ENCODE assay signal across 31 cellular contexts in genomic region chr18:48249841-48250240, GRCh38.
"Had no signal": no experiment of that assay in that cellular context is flagged by ENCODE, and none has a peak within 500 bp of the region (broad histone marks: within the 10 kb centered on the region; RNA-seq: fewer than 3 reads in every experiment).

No MANE protein-coding gene starts in this region.

- DNase-seq: activated B cell treated with CpG ODN at 0.5 μM for 24 hours; activated CD4-positive, alpha-beta memory T cell treated with anti-CD3 and anti-CD28 coated beads, Interleukin-2, amount 10 ng/mL, durations not matched to agents 7 days and 5 days; activated CD4-positive, alpha-beta T cell treated with anti-CD3 and anti-CD28 coated beads for 4 hours; activated CD4-positive, alpha-beta T cell treated with anti-CD3 and anti-CD28 coated beads, Interleukin-2, amount 10 ng/mL, durations not matched to agents 7 days and 5 days; activated CD4-positive, alpha-beta T cell treated with anti-CD3 and anti-CD28 coated beads, Interleukin-2, amount 50 U/mL, for 48 hours; activated CD4-positive, CD25-positive, alpha-beta regulatory T cell treated with anti-CD3 and anti-CD28 coated beads, Interleukin-2, amount 50 U/mL, for 72 hours; activated CD8-positive, alpha-beta memory T cell treated with anti-CD3 and anti-CD28 coated beads for 24 hours; activated CD8-positive, alpha-beta memory T cell treated with anti-CD3 and anti-CD28 coated beads, Interleukin-2, amount 10 ng/mL, durations not matched to agents 7 days and 5 days; activated CD8-positive, alpha-beta memory T cell treated with anti-CD3 and anti-CD28 coated beads, Interleukin-2, amount 50 U/mL, for 48 hours; activated CD8-positive, alpha-beta T cell treated with anti-CD3 and anti-CD28 coated beads, Interleukin-2, amount 10 ng/mL, durations not matched to agents 7 days and 5 days; activated effector memory CD4-positive, alpha-beta T cell treated with Interleukin-2 at 50 U/mL for 16 hours; activated gamma-delta T cell; activated naive CD4-positive, alpha-beta T cell treated with anti-CD3 and anti-CD28 coated beads, Interleukin-2, amount 10 ng/mL, durations not matched to agents 7 days and 5 days; activated naive CD4-positive, alpha-beta T cell treated with Interleukin-2 at 50 U/mL for 16 hours; activated naive CD8-positive, alpha-beta T cell treated with anti-CD3 and anti-CD28 coated beads, Interleukin-2, amount 10 ng/mL, durations not matched to agents 7 days and 5 days; activated naive CD8-positive, alpha-beta T cell treated with anti-CD3 and anti-CD28 coated beads, Interleukin-2, amount 50 U/mL, for 24 hours; activated T-cell treated with anti-CD3 and anti-CD28 coated beads, Interleukin-2, amount 50 U/mL, for 24 hours; activated T-cell treated with anti-CD3 and anti-CD28 coated beads, Interleukin-2, amount 50 U/mL, for 48 hours; amygdala; anterior cingulate cortex; central memory CD4-positive, alpha-beta T cell; T-helper 2 cell; T-helper 9 cell had no signal

- FAIRE-seq: TTC549 had no signal

- H3K36me3 ChIP-seq: ascending aorta had no signal

- H3K4me3 ChIP-seq: ascending aorta had no signal

- H3K27ac ChIP-seq: ascending aorta had no signal

- H3K27me3 ChIP-seq: ascending aorta had no signal

- H3K4me1 Mint-ChIP-seq: activated B cell treated with CpG ODN at 0.5 μM for 24 hours; activated CD4-positive, alpha-beta memory T cell treated with anti-CD3 and anti-CD28 coated beads, Interleukin-2, amount 10 ng/mL, durations not matched to agents 7 days and 5 days; activated CD4-positive, alpha-beta T cell treated with anti-CD3 and anti-CD28 coated beads, Interleukin-2, amount 10 ng/mL, durations not matched to agents 7 days and 5 days; activated CD8-positive, alpha-beta memory T cell treated with anti-CD3 and anti-CD28 coated beads, Interleukin-2, amount 10 ng/mL, durations not matched to agents 7 days and 5 days; activated naive CD4-positive, alpha-beta T cell treated with anti-CD3 and anti-CD28 coated beads, Interleukin-2, amount 10 ng/mL, durations not matched to agents 7 days and 5 days; activated naive CD4-positive, alpha-beta T cell treated with anti-CD3 and anti-CD28 coated beads, Interleukin-2, amount 50 U/mL, for 24 hours; activated naive CD8-positive, alpha-beta T cell treated with anti-CD3 and anti-CD28 coated beads, Interleukin-2, amount 10 ng/mL, durations not matched to agents 7 days and 5 days; activated naive CD8-positive, alpha-beta T cell treated with anti-CD3 and anti-CD28 coated beads, Interleukin-2, amount 50 U/mL, for 24 hours; brain had no signal

- H3K4me1 ChIP-seq: ascending aorta had no signal

- H3K27ac Mint-ChIP-seq: activated B cell treated with CpG ODN at 0.5 μM for 24 hours; activated CD4-positive, alpha-beta memory T cell treated with anti-CD3 and anti-CD28 coated beads, Interleukin-2, amount 10 ng/mL, durations not matched to agents 7 days and 5 days; activated CD4-positive, alpha-beta T cell treated with anti-CD3 and anti-CD28 coated beads, Interleukin-2, amount 10 ng/mL, durations not matched to agents 7 days and 5 days; activated CD8-positive, alpha-beta memory T cell treated with anti-CD3 and anti-CD28 coated beads, Interleukin-2, amount 10 ng/mL, durations not matched to agents 7 days and 5 days; activated CD8-positive, alpha-beta T cell treated with anti-CD3 and anti-CD28 coated beads, Interleukin-2, amount 10 ng/mL, durations not matched to agents 7 days and 5 days; activated naive CD4-positive, alpha-beta T cell treated with anti-CD3 and anti-CD28 coated beads, Interleukin-2, amount 10 ng/mL, durations not matched to agents 7 days and 5 days; activated naive CD4-positive, alpha-beta T cell treated with anti-CD3 and anti-CD28 coated beads, Interleukin-2, amount 50 U/mL, for 24 hours; activated naive CD8-positive, alpha-beta T cell; activated naive CD8-positive, alpha-beta T cell treated with anti-CD3 and anti-CD28 coated beads, Interleukin-2, amount 10 ng/mL, durations not matched to agents 7 days and 5 days; activated naive CD8-positive, alpha-beta T cell treated with anti-CD3 and anti-CD28 coated beads, Interleukin-2, amount 50 U/mL, for 24 hours; activated T-cell treated with anti-CD3 and anti-CD28 coated beads, Interleukin-2, amount 50 U/mL, for 24 hours; activated T-helper 2 cell treated with anti-CD3 and anti-CD28 coated beads, Interferon-gamma antibody, Interleukin-2, Interleukin-4, amounts not matched to agents 10 μg/mL and 5 μg/mL and 100 μg/mL, durations not matched to agents 14 hours and 24 hours and 36 hours; brain; T-helper 1 cell treated with Interleukin-12 subunit alpha and Interleukin-12 subunit beta and Interleukin-4 antibody, amounts not matched to agents 30 μg/mL and 1 μg/mL, for 36 hours; T-helper 2 cell treated with Interferon-gamma antibody and Interleukin-4, amounts not matched to agents 5 μg/mL and 100 μg/mL, for 36 hours had no signal

- H3K9me3 ChIP-seq: ascending aorta had no signal

- ATAC-seq: activated CD8-positive, alpha-beta memory T cell treated with anti-CD3 and anti-CD28 coated beads, Interleukin-2, amount 10 ng/mL, durations not matched to agents 7 days and 5 days; activated CD8-positive, alpha-beta T cell treated with anti-CD3 and anti-CD28 coated beads, Interleukin-2, amount 10 ng/mL, durations not matched to agents 7 days and 5 days; activated naive CD8-positive, alpha-beta T cell treated with anti-CD3 and anti-CD28 coated beads, Interleukin-2, amount 50 U/mL, for 24 hours had no signal

- H3K36me3 Mint-ChIP-seq: activated CD8-positive, alpha-beta memory T cell treated with anti-CD3 and anti-CD28 coated beads, Interleukin-2, amount 10 ng/mL, durations not matched to agents 7 days and 5 days; activated naive CD4-positive, alpha-beta T cell treated with anti-CD3 and anti-CD28 coated beads, Interleukin-2, amount 10 ng/mL, durations not matched to agents 7 days and 5 days; activated naive CD4-positive, alpha-beta T cell treated with anti-CD3 and anti-CD28 coated beads, Interleukin-2, amount 50 U/mL, for 24 hours; activated naive CD8-positive, alpha-beta T cell; activated naive CD8-positive, alpha-beta T cell treated with anti-CD3 and anti-CD28 coated beads, Interleukin-2, amount 10 ng/mL, durations not matched to agents 7 days and 5 days; brain had no signal

- H3K9me3 Mint-ChIP-seq: activated CD4-positive, alpha-beta T cell treated with anti-CD3 and anti-CD28 coated beads, Interleukin-2, amount 10 ng/mL, durations not matched to agents 7 days and 5 days; activated naive CD4-positive, alpha-beta T cell treated with anti-CD3 and anti-CD28 coated beads, Interleukin-2, amount 10 ng/mL, durations not matched to agents 7 days and 5 days; activated T-cell treated with anti-CD3 and anti-CD28 coated beads, Interleukin-2, amount 50 U/mL, for 24 hours; activated T-helper 2 cell treated with anti-CD3 and anti-CD28 coated beads, Interferon-gamma antibody, Interleukin-2, Interleukin-4, amounts not matched to agents 10 μg/mL and 5 μg/mL and 100 μg/mL, durations not matched to agents 14 hours and 24 hours and 36 hours; T-helper 1 cell treated with Interleukin-12 subunit alpha and Interleukin-12 subunit beta and Interleukin-4 antibody, amounts not matched to agents 30 μg/mL and 1 μg/mL, for 36 hours; T-helper 2 cell treated with Interferon-gamma antibody and Interleukin-4, amounts not matched to agents 5 μg/mL and 100 μg/mL, for 36 hours had no signal

- H3K4me3 Mint-ChIP-seq: activated B cell treated with CpG ODN at 0.5 μM for 24 hours; activated CD4-positive, alpha-beta memory T cell treated with anti-CD3 and anti-CD28 coated beads, Interleukin-2, amount 10 ng/mL, durations not matched to agents 7 days and 5 days; activated CD4-positive, alpha-beta T cell treated with anti-CD3 and anti-CD28 coated beads, Interleukin-2, amount 10 ng/mL, durations not matched to agents 7 days and 5 days; activated CD8-positive, alpha-beta memory T cell treated with anti-CD3 and anti-CD28 coated beads, Interleukin-2, amount 10 ng/mL, durations not matched to agents 7 days and 5 days; activated CD8-positive, alpha-beta T cell treated with anti-CD3 and anti-CD28 coated beads, Interleukin-2, amount 10 ng/mL, durations not matched to agents 7 days and 5 days; activated naive CD4-positive, alpha-beta T cell treated with anti-CD3 and anti-CD28 coated beads, Interleukin-2, amount 10 ng/mL, durations not matched to agents 7 days and 5 days; activated naive CD4-positive, alpha-beta T cell treated with anti-CD3 and anti-CD28 coated beads, Interleukin-2, amount 50 U/mL, for 24 hours; activated naive CD8-positive, alpha-beta T cell; activated naive CD8-positive, alpha-beta T cell treated with anti-CD3 and anti-CD28 coated beads, Interleukin-2, amount 10 ng/mL, durations not matched to agents 7 days and 5 days; activated naive CD8-positive, alpha-beta T cell treated with anti-CD3 and anti-CD28 coated beads, Interleukin-2, amount 50 U/mL, for 24 hours; activated T-cell treated with anti-CD3 and anti-CD28 coated beads, Interleukin-2, amount 50 U/mL, for 24 hours; brain; T-helper 1 cell treated with Interleukin-12 subunit alpha and Interleukin-12 subunit beta and Interleukin-4 antibody, amounts not matched to agents 30 μg/mL and 1 μg/mL, for 36 hours; T-helper 2 cell treated with Interferon-gamma antibody and Interleukin-4, amounts not matched to agents 5 μg/mL and 100 μg/mL, for 36 hours had no signal
